Comparison of ENCODE assay signal across 33 cellular contexts in the genomic region with DNA sequence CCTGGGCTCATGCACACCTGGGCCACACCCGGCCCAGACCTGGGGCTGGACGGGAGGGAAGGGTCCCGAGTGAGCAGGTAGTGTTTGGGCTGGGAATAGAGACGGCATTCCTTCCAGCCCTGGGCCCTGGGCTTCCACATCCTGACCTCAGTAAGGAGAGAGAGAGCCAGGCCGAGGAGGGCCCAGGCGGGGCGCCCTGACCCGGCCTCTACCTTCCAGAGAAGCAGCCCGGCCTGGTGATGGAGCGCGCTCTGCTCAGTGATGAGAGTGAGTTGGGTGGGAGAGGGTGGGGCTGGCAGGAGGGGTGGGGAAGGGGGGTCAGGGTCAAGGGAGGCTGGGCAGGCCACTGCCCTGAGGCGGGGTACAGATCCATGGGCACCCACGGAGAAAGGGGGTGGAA. TPM values are rescaled to one million over a fixed set of nuclear protein-coding genes. Genes with fewer than 3 reads are reported as not detected.
"Had no signal": no experiment of that assay in that cellular context is flagged by ENCODE, and none has a peak within 500 bp of the region (broad histone marks: within the 10 kb centered on the region; RNA-seq: fewer than 3 reads in every experiment).

No MANE protein-coding gene starts in this region.

- H3K4me3 ChIP-seq: ascending aorta, cardiac muscle cell, PC-9 had no signal

- H3K9ac ChIP-seq: KMS-11 had no signal

- H3K27ac ChIP-seq: ascending aorta, cardiac muscle cell, KMS-11, PC-9, RWPE1, VCaP had no signal

- H3K9me3 ChIP-seq: ascending aorta had no signal

- H3K36me3 ChIP-seq: ascending aorta, cardiac muscle cell had no signal

- ATAC-seq: activated CD8-positive, alpha-beta T cell treated with anti-CD3 and anti-CD28 coated beads for 36 hours; activated T-cell treated with anti-CD3 and anti-CD28 coated beads, Interleukin-2, amount 50 U/mL, for 72 hours; activated T-helper 17 cell treated with anti-CD3 and anti-CD28 coated beads, Interleukin-2, amount 50 U/mL, for 72 hours had no signal

- H3K27ac Mint-ChIP-seq: activated B cell treated with CpG ODN at 0.5 μM for 24 hours; activated CD8-positive, alpha-beta T cell treated with anti-CD3 and anti-CD28 coated beads for 36 hours; activated naive CD8-positive, alpha-beta T cell treated with anti-CD3 and anti-CD28 coated beads for 36 hours; activated T-cell treated with anti-CD3 and anti-CD28 coated beads, Interleukin-2, amount 50 U/mL, for 72 hours; activated T-helper 17 cell treated with anti-CD3 and anti-CD28 coated beads, Interleukin-2, amount 50 U/mL, for 72 hours had no signal

- DNase-seq: activated B cell treated with CpG ODN at 0.5 μM for 24 hours; activated CD4-positive, alpha-beta T cell treated with anti-CD3 and anti-CD28 coated beads for 4 hours; activated CD4-positive, CD25-positive, alpha-beta regulatory T cell treated with anti-CD3 and anti-CD28 coated beads, Interleukin-2, amount 50 U/mL, for 72 hours; activated CD8-positive, alpha-beta T cell treated with anti-CD3 and anti-CD28 coated beads for 36 hours; activated effector memory CD4-positive, alpha-beta T cell treated with anti-CD3 and anti-CD28 coated beads, Interleukin-2, amount 50 U/mL, for 16 hours; activated naive CD4-positive, alpha-beta T cell; activated naive CD4-positive, alpha-beta T cell treated with anti-CD3 and anti-CD28 coated beads, Interleukin-2, amount 50 U/mL, for 16 hours; activated naive CD8-positive, alpha-beta T cell treated with anti-CD3 and anti-CD28 coated beads for 36 hours; activated T-cell treated with anti-CD3 and anti-CD28 coated beads, Interleukin-2, amount 50 U/mL, for 1 hour; activated T-cell treated with anti-CD3 and anti-CD28 coated beads, Interleukin-2, amount 50 U/mL, for 72 hours; amygdala; MM.1S; MV-4-11; NCI-H1092; NCI-H1436 treated with DMSO at 0.1 percent for 48 hours; NCI-H1694 treated with DMSO at 0.1 percent for 48 hours; NCI-H2029; NCI-H345; NCI-H510A; NCI-H526; NCI-H748 treated with DMSO at 0.1 percent for 48 hours; PC-9; Right ventricle myocardium superior; SW 1271; T-helper 1 cell; T-helper 2 cell; T-helper 9 cell had no signal

- H3K4me2 ChIP-seq: KMS-11, PC-9 had no signal

- H3K27me3 Mint-ChIP-seq: activated B cell treated with CpG ODN at 0.5 μM for 24 hours; activated CD8-positive, alpha-beta T cell treated with anti-CD3 and anti-CD28 coated beads for 36 hours; activated naive CD8-positive, alpha-beta T cell treated with anti-CD3 and anti-CD28 coated beads for 36 hours; activated T-helper 17 cell treated with anti-CD3 and anti-CD28 coated beads, Interleukin-2, amount 50 U/mL, for 72 hours had no signal

- H2AFZ ChIP-seq: PC-9 had no signal

- H3K4me1 ChIP-seq: ascending aorta had no signal

- H3K4me1 Mint-ChIP-seq: activated naive CD8-positive, alpha-beta T cell treated with anti-CD3 and anti-CD28 coated beads for 36 hours; activated T-helper 17 cell treated with anti-CD3 and anti-CD28 coated beads, Interleukin-2, amount 50 U/mL, for 72 hours had no signal

- H3K4me3 Mint-ChIP-seq: activated B cell treated with CpG ODN at 0.5 μM for 24 hours; activated CD8-positive, alpha-beta T cell treated with anti-CD3 and anti-CD28 coated beads for 36 hours; activated naive CD8-positive, alpha-beta T cell treated with anti-CD3 and anti-CD28 coated beads for 36 hours; activated T-cell treated with anti-CD3 and anti-CD28 coated beads, Interleukin-2, amount 50 U/mL, for 72 hours; activated T-helper 17 cell treated with anti-CD3 and anti-CD28 coated beads, Interleukin-2, amount 50 U/mL, for 72 hours had no signal

- H3K9me3 Mint-ChIP-seq: activated B cell treated with CpG ODN at 0.5 μM for 24 hours; activated CD8-positive, alpha-beta T cell treated with anti-CD3 and anti-CD28 coated beads for 36 hours; activated naive CD8-positive, alpha-beta T cell treated with anti-CD3 and anti-CD28 coated beads for 36 hours; activated T-cell treated with anti-CD3 and anti-CD28 coated beads, Interleukin-2, amount 50 U/mL, for 72 hours; activated T-helper 17 cell treated with anti-CD3 and anti-CD28 coated beads, Interleukin-2, amount 50 U/mL, for 72 hours had no signal

- H3K27me3 ChIP-seq: ascending aorta, cardiac muscle cell had no signal

RNA-seq across cellular contexts. Expression of a gene that starts 59.2 kb away (rescaled TPM):
- total RNA-seq: ascending aorta had no signal
